In the genomic region with DNA sequence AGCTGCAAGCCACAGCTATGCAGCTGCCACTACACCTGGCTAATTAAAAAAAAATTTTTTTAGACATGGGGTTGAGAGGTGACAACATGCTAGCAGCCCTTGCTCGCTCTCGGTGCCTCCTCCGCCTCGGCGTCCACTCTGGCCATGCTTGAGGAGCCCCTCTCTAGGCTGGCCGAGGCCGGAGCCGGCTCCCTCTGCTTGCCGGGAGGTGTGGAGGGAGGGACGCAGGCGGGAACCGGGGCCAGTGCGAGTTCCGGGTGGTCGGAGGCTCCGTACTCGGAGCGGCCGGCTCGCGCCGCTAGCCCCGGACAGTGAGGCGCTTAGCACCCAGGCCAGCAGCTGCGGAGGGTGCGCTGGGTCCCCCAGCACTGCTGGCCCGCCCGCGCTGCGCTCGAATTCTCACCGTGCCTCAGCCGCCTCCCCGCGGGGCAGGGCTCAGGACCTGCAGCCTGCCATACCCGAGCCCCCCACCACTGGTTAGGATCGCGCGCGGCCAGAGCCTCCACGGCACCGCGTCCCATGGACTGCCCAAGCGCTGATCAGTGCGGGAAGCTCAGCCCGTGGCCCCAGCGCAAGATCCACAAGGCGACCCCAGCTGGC, we compare ENCODE assay signal across 33 cellular contexts. TPM values are rescaled to one million over a fixed set of nuclear protein-coding genes. Genes with fewer than 3 reads are reported as not detected.
"Had no signal": no experiment of that assay in that cellular context is flagged by ENCODE, and none has a peak within 500 bp of the region (broad histone marks: within the 10 kb centered on the region; RNA-seq: fewer than 3 reads in every experiment).

No MANE protein-coding gene starts in this region.

- H3K4me1 ChIP-seq: lower lobe of right lung, neural progenitor cell, parathyroid adenoma, thyroid gland, upper lobe of left lung, vagina had no signal

- H3K27me3 Mint-ChIP-seq: stimulated activated memory B cell treated with anti-CD40 and anti-IgM and Interleukin-4, amounts not matched to agents 10 μg/mL and 1 μg/mL and 100 μg/mL, for 72 hours; stimulated activated naive CD8-positive, alpha-beta T cell treated with anti-CD3 and anti-CD28 coated beads, Interleukin-15, amount 100 ng/mL, for 72 hours had no signal

- H3K4me1 Mint-ChIP-seq: mesothelial cell of epicardium, naive B cell, natural killer cell, nephron progenitor cell, neural progenitor cell had no signal

- H3K9me3 ChIP-seq: heart right ventricle, lower lobe of right lung, neutrophil, spleen, thyroid gland, transverse colon, upper lobe of left lung, vagina had no signal

- H3K27ac Mint-ChIP-seq: mesothelial cell of epicardium; natural killer cell; nephron progenitor cell; neural progenitor cell; stimulated activated memory B cell treated with anti-CD40 and anti-IgM and Interleukin-4, amounts not matched to agents 10 μg/mL and 1 μg/mL and 100 μg/mL, for 72 hours; stimulated activated naive CD8-positive, alpha-beta T cell treated with anti-CD3 and anti-CD28 coated beads, Interleukin-15, amount 100 ng/mL, for 72 hours had no signal

- DNase-seq: islet precursor cell; lower lobe of right lung; mammary epithelial cell; mesendoderm; naive B cell; natural killer cell; nephron progenitor cell; occipital lobe; right cardiac atrium; small intestine; spleen; stimulated activated CD4-positive, alpha-beta T cell treated with anti-CD3 and anti-CD28 coated beads, Interleukin-2, amount 100 ng/mL, for 48 hours; stimulated activated CD4-positive, alpha-beta T cell treated with anti-CD3 and anti-CD28 coated beads, Interleukin-4, amount 100 ng/mL, for 4 hours; stimulated activated CD8-positive, alpha-beta memory T cell treated with anti-CD3 and anti-CD28 coated beads, Interleukin-4, amount 100 ng/mL, for 48 hours; stimulated activated naive CD4-positive, alpha-beta T cell treated with Interleukin-2 at 50 U/mL for 16 hours; stimulated activated naive CD8-positive, alpha-beta T cell treated with anti-CD3 and anti-CD28 coated beads, Interleukin-15, amount 100 ng/mL, for 72 hours; substantia nigra; thyroid gland; transverse colon had no signal

- H3K27ac ChIP-seq: hepatocyte, lower lobe of right lung, neural progenitor cell, neutrophil, parathyroid adenoma, spleen, thyroid gland, transverse colon, upper lobe of left lung, vagina had no signal

- H3K4me3 ChIP-seq: hepatocyte, lower lobe of right lung, neural progenitor cell, spleen, thyroid gland, transverse colon, upper lobe of left lung, vagina had no signal

- H3K4me3 Mint-ChIP-seq: mesothelial cell of epicardium; natural killer cell; nephron progenitor cell; neural progenitor cell; stimulated activated memory B cell treated with anti-CD40 and anti-IgM and Interleukin-4, amounts not matched to agents 10 μg/mL and 1 μg/mL and 100 μg/mL, for 72 hours; stimulated activated naive CD8-positive, alpha-beta T cell treated with anti-CD3 and anti-CD28 coated beads, Interleukin-15, amount 100 ng/mL, for 72 hours had no signal

- H3K27me3 ChIP-seq: heart right ventricle, hepatocyte, neural progenitor cell, spleen, thyroid gland, transverse colon, upper lobe of left lung, vagina had no signal

- ATAC-seq: lower lobe of right lung; natural killer cell; sciatic nerve; stimulated activated memory B cell treated with anti-CD40 and anti-IgM and Interleukin-4, amounts not matched to agents 10 μg/mL and 1 μg/mL and 100 μg/mL, for 72 hours; stimulated activated naive CD8-positive, alpha-beta T cell treated with anti-CD3 and anti-CD28 coated beads, Interleukin-15, amount 100 ng/mL, for 72 hours had no signal

- H3K36me3 Mint-ChIP-seq: mesothelial cell of epicardium; naive B cell; natural killer cell; neural progenitor cell; stimulated activated memory B cell treated with anti-CD40 and anti-IgM and Interleukin-4, amounts not matched to agents 10 μg/mL and 1 μg/mL and 100 μg/mL, for 72 hours had no signal

- H3K36me3 ChIP-seq: heart right ventricle, lower lobe of right lung, neural progenitor cell, neutrophil, spleen, thyroid gland, transverse colon, upper lobe of left lung, vagina had no signal

RNA-seq across cellular contexts. Expression of gene MYO18B, which starts 10.7 kb away (rescaled TPM):
- total RNA-seq: kidney epithelial cell, lower lobe of right lung, osteocyte, pulmonary artery endothelial cell, renal cortical epithelial cell, sciatic nerve, vagina had no signal
- polyA plus RNA-seq: hepatocyte, mammary epithelial cell had no signal
